ENCODE assay signal across 24 cellular contexts in genomic region chr19:12873891-12874745, GRCh38. TPM values are rescaled to one million over a fixed set of nuclear protein-coding genes. Genes with fewer than 3 reads are reported as not detected.
DNase-seq lines count a peak whose midpoint lies in the region; ATAC-seq, FAIRE-seq and TF ChIP-seq lines count a peak whose summit lies in the region.
"Had no signal": no experiment of that assay in that cellular context is flagged by ENCODE, and none has a peak within 500 bp of the region (broad histone marks: within the 10 kb centered on the region; RNA-seq: fewer than 3 reads in every experiment).

No MANE protein-coding gene starts in this region.

- TF ChIP-seq RAD21 in SK-N-SH (IDR thresholded peaks at IDR 0.05; ENCODE audit: low read length), result no peak

- TF ChIP-seq CTCF in SK-N-SH (IDR thresholded peaks at IDR 0.05) (no peak), PC-9 (conservative IDR thresholded peaks at IDR 0.05) (no peak), keratinocyte (optimal IDR thresholded peaks at IDR 0.05 in 1 of 3, IDR thresholded peaks at IDR 0.05 in 1 of 3, conservative IDR thresholded peaks at IDR 0.05 in 1 of 3; ENCODE audit: extremely low read depth in 1 of 3, insufficient read depth in 2 of 3, low read length in 3 of 3) (no peak), testis (IDR thresholded peaks at IDR 0.05) (no peak)

- POLR2A ChIA-PET in SK-N-SH (lab: Yijun Ruan, JAX), result interaction anchor here (1.1 to 2.0 kb wide), 2 partner anchors 17 to 24 kb away, joined by 3 to 6 read pairs; partner anchors contain the start of gene GCDH
- POLR2A ChIA-PET in PC-9 (lab: Charles Lee; ENCODE audit: unreplicated experiment), result no interaction called here

- no peaks in the 10 kb centered on the region for H3K9me1 ChIP-seq in keratinocyte (ENCODE audit: control insufficient read depth, extremely low read depth, insufficient read depth, low read length)

- no peak overlapping the region for H3K4me2 ChIP-seq in SK-N-SH
- H3K4me2 ChIP-seq in PC-9, result peak overlapping the region; percentile 75
- peak overlapping the region; percentile 83 for H3K4me2 ChIP-seq in keratinocyte (ENCODE audit: control insufficient read depth, extremely low read depth, insufficient read depth, low read depth, low read length)

- no peak overlapping the region for H2AFZ ChIP-seq in SK-N-SH (ENCODE audit: low read depth)
- no peak overlapping the region for H2AFZ ChIP-seq in PC-9
- no peak overlapping the region for H2AFZ ChIP-seq in keratinocyte (ENCODE audit: control insufficient read depth, low read length)

- H3K27ac ChIP-seq in SK-N-SH (ENCODE audit: low read depth in 2 of 2, low read length in 1 of 2), result no peak overlapping the region
- no peak overlapping the region for H3K27ac ChIP-seq in PC-9
- H3K27ac ChIP-seq in keratinocyte (ENCODE audit: control insufficient read depth, insufficient read depth, low read length), result no peak overlapping the region
- no peak overlapping the region for H3K27ac ChIP-seq in testis
- H3K27ac ChIP-seq: cardiac muscle cell, left lung, prostate gland, tibial artery had no signal

- H3K9me2 ChIP-seq in SK-N-SH (no peaks in the 10 kb centered on the region), PC-9 (ENCODE audit: insufficient read depth) (no peaks in the 10 kb centered on the region)

- peaks cover 0 to 3% of the 10 kb centered on the region in 2 experiments for H3K36me3 ChIP-seq in SK-N-SH (replicated peaks in 1 of 2; ENCODE audit: control insufficient read depth in 1 of 2, insufficient read depth in 2 of 2, low read length in 1 of 2)
- H3K36me3 ChIP-seq in PC-9 (ENCODE audit: low read depth), result no peaks in the 10 kb centered on the region
- peaks cover 4 to 5% of the 10 kb centered on the region in 2 experiments for H3K36me3 ChIP-seq in keratinocyte (ENCODE audit: control insufficient read depth in 2 of 2, extremely low read depth in 1 of 2, insufficient read depth in 2 of 2, low read length in 2 of 2)
- H3K36me3 ChIP-seq in testis (ENCODE audit: low read depth, missing control alignments), result no peaks in the 10 kb centered on the region
- H3K36me3 ChIP-seq: cardiac muscle cell, prostate gland had no signal

- no peaks in the 10 kb centered on the region for H3K79me2 ChIP-seq in SK-N-SH (ENCODE audit: insufficient read depth)
- no peaks in the 10 kb centered on the region for H3K79me2 ChIP-seq in PC-9 (ENCODE audit: low read depth)
- H3K79me2 ChIP-seq in keratinocyte (ENCODE audit: control insufficient read depth, insufficient read depth, low read length), result no peaks in the 10 kb centered on the region

- no peaks in the 10 kb centered on the region for H3K4me1 ChIP-seq in SK-N-SH (ENCODE audit: control insufficient read depth in 1 of 2, insufficient read depth in 2 of 2, low read depth in 1 of 2, low read length in 1 of 2)
- H3K4me1 ChIP-seq in PC-9 (replicated peaks; ENCODE audit: insufficient read depth), result no peaks in the 10 kb centered on the region
- peaks cover 9% of the 10 kb centered on the region for H3K4me1 ChIP-seq in keratinocyte (ENCODE audit: control insufficient read depth, extremely low read depth, insufficient read depth, low read length)
- no peaks in the 10 kb centered on the region for H3K4me1 ChIP-seq in testis
- H3K4me1 ChIP-seq: left lung, prostate gland had no signal

- H4K20me1 ChIP-seq in SK-N-SH (ENCODE audit: insufficient read depth) (no peaks in the 10 kb centered on the region), PC-9 (ENCODE audit: insufficient read depth) (no peaks in the 10 kb centered on the region), keratinocyte (ENCODE audit: control insufficient read depth, extremely low read depth, insufficient read depth, low read length) (no peaks in the 10 kb centered on the region)

- no peak for ATAC-seq in SK-N-SH treated with all-trans-retinoic acid at 6 μM for 48 hours
- no peak for ATAC-seq in HG03565 (IDR thresholded peaks at IDR 0.05; ENCODE audit: unreplicated experiment)

- 97% methylated on average over 56 of the region's 86 CpGs for WGBS in SK-N-SH (ENCODE audit: low lambda C conversion rate)
- WGBS in testis, 2 donors, result 86 to 90% methylated on average over 2 to 82 of the region's 86 CpGs

- no peak for TF ChIP-seq POLR2A in testis (IDR thresholded peaks at IDR 0.05)

- H3K9me3 ChIP-seq in SK-N-SH (no peaks in the 10 kb centered on the region), PC-9 (ENCODE audit: insufficient read depth, low read depth) (no peaks in the 10 kb centered on the region), keratinocyte (ENCODE audit: control insufficient read depth, low read depth, low read length) (no peaks in the 10 kb centered on the region), testis (no peaks in the 10 kb centered on the region)
- H3K9me3 ChIP-seq: prostate gland, tibial artery had no signal

- no peak for FAIRE-seq in keratinocyte (lab: Jason Lieb, UNC)

- H3K4me3 ChIP-seq in SK-N-SH (ENCODE audit: low read depth in 2 of 2, low read length in 1 of 2) (no peak overlapping the region), PC-9 (no peak overlapping the region), keratinocyte (ENCODE audit: control insufficient read depth in 2 of 3, extremely low read depth in 1 of 3, insufficient read depth in 2 of 3, low read depth in 1 of 3, low read length in 3 of 3) (peak overlapping the region in 2 of 3 experiments; percentile 1 to 49), testis (peak overlapping the region; percentile 15 to 36)
- H3K4me3 ChIP-seq: cardiac muscle cell, dorsolateral prefrontal cortex, tibial artery had no signal

- intact Hi-C loops in PC-9 (cut with micrococcal nuclease; ENCODE audit: unreplicated experiment), result no loop called here
- intact Hi-C loops in testis (cut with DNase I; ENCODE audit: low total_unique reads), result no loop called here

- H3F3A ChIP-seq in SK-N-SH (replicated peaks; ENCODE audit: insufficient read depth), result peaks cover 7% of the 10 kb centered on the region
- H3F3A ChIP-seq in PC-9 (ENCODE audit: insufficient read depth, low read depth), result peaks cover 26% of the 10 kb centered on the region

- CTCF ChIA-PET in SK-N-SH (lab: Yijun Ruan, JAX) (interaction anchor here (10.3 kb wide), 1 partner anchor 27 kb away, joined by 62 read pairs; no protein-coding TSS in a partner anchor), PC-9 (lab: Charles Lee) (no interaction called here)

- no TSS peak for BruUV-seq in PC-9 (replicated peaks; lab: Mats Ljungman, UMichigan)

- TF ChIP-seq EP300 in SK-N-SH (IDR thresholded peaks at IDR 0.05; ENCODE audit: borderline replicate concordance in 1 of 2, low read depth in 1 of 2, low read length in 1 of 2), result no peak

- dilution Hi-C loops in keratinocyte (cut with MboI; ENCODE audit: extremely low pct_ligation_motif_present, low sequenced_read_pairs), result no loop called here

- peak; percentile 30 for DNase-seq in SK-N-SH
- DNase-seq in PC-9, result no peak
- no peak for DNase-seq in keratinocyte (ENCODE audit: low read depth, low spot score)
- no peak for DNase-seq in testis
- DNase-seq in SIG-M5 (lab: John Stamatoyannopoulos, UW), result no peak
- no peak for DNase-seq in activated CD4-positive, alpha-beta T cell treated with anti-CD3 and anti-CD28 coated beads for 1 hour
- DNase-seq: activated CD4-positive, CD25-positive, alpha-beta regulatory T cell treated with anti-CD3 and anti-CD28 coated beads, Interleukin-2, amount 50 U/mL, for 72 hours; activated CD8-positive, alpha-beta T cell treated with anti-CD3 and anti-CD28 coated beads, Interleukin-2, amount 10 ng/mL, durations not matched to agents 7 days and 5 days; AML-193; dorsolateral prefrontal cortex; left lung; NCI-H1417; NCI-H524 treated with DMSO at 0.1 percent for 48 hours; stimulated activated CD4-positive, alpha-beta T cell treated with anti-CD3 and anti-CD28 coated beads, Interleukin-2, amount 100 ng/mL, for 24 hours; stimulated activated naive B cell treated with anti-CD40 and anti-IgM and Interleukin-4, amounts not matched to agents 10 μg/mL and 1 μg/mL and 100 μg/mL, for 72 hours; tibial artery had no signal

- no peak overlapping the region for H3K9ac ChIP-seq in SK-N-SH
- H3K9ac ChIP-seq in keratinocyte (ENCODE audit: control insufficient read depth, extremely low read depth, insufficient read depth, low read length), result no peak overlapping the region

- H3K27me3 ChIP-seq in SK-N-SH (ENCODE audit: insufficient read depth) (no peaks in the 10 kb centered on the region), PC-9 (ENCODE audit: insufficient read depth, low read depth) (no peaks in the 10 kb centered on the region), keratinocyte (ENCODE audit: control insufficient read depth, extremely low read depth, insufficient read depth, low read length) (no peaks in the 10 kb centered on the region), testis (no peaks in the 10 kb centered on the region)
- H3K27me3 ChIP-seq: cardiac muscle cell, dorsolateral prefrontal cortex, left lung had no signal

RNA-seq across cellular contexts. Expression of gene DNASE2, which starts 7.1 kb away (rescaled TPM):
- polyA plus RNA-seq in SK-N-SH (2012; rRNA removed) (29.8 and 40.7 TPM in 2 replicates), keratinocyte (23.5 to 38.3 TPM (median 27.2 TPM) in 3 replicates), testis (ENCODE audit: insufficient read depth, low read depth, low replicate concordance) (17.7 TPM)
- polyA plus RNA-seq in SK-N-SH (2012; cell fraction: cytosol; rRNA removed), result 23.1 and 30.9 TPM in 2 replicates
- polyA plus RNA-seq in SK-N-SH (2012; cell fraction: nucleus; rRNA removed), result 10.8 and 15.2 TPM in 2 replicates
- total RNA-seq in PC-9 (2021) (68.4 and 81.0 TPM in 2 replicates), testis (10 to 100 TPM in 1 of 2 donors, 1 to 10 TPM in 1; 9.0 to 17.4 TPM)
- polyA plus RNA-seq in keratinocyte (2011; ENCODE audit: low read depth), result 12.9 TPM
- polyA plus RNA-seq in keratinocyte (2011; cell fraction: cytosol; rRNA removed), result 15.1 and 19.5 TPM in 2 replicates
- polyA plus RNA-seq in keratinocyte (2011; cell fraction: nucleus; rRNA removed), result 25.0 and 32.5 TPM in 2 replicates
- 23.8 and 31.5 TPM in 2 replicates for polyA plus RNA-seq in keratinocyte (2012; ENCODE audit: low replicate concordance)
- polyA minus RNA-seq in keratinocyte, result 18.2 to 25.2 TPM (median 24.0 TPM) in 3 replicates
- 25.3 TPM for polyA minus RNA-seq in keratinocyte (2011; cell fraction: cytosol; rRNA and poly(A)+ RNA removed)
- 21.4 and 26.1 TPM in 2 replicates for polyA minus RNA-seq in keratinocyte (2011; cell fraction: nucleus; rRNA and poly(A)+ RNA removed)

RNA-seq across cellular contexts. Expression of gene KLF1, which starts 12.9 kb away (rescaled TPM):
- polyA plus RNA-seq in SK-N-SH (2012; rRNA removed), result not detected in 2 replicates
- not detected in 2 replicates for polyA plus RNA-seq in SK-N-SH (2012; cell fraction: cytosol; rRNA removed)
- polyA plus RNA-seq in SK-N-SH (2012; cell fraction: nucleus; rRNA removed), result not detected in 2 replicates
- total RNA-seq in PC-9 (2021), result 0.22 and 0.25 TPM in 2 replicates
- polyA plus RNA-seq in keratinocyte, result not detected in 3 replicates
- polyA plus RNA-seq in keratinocyte (2011; ENCODE audit: low read depth), result not detected
- polyA plus RNA-seq in keratinocyte (2011; cell fraction: cytosol; rRNA removed), result not detected in 2 replicates
- 0.06 TPM in 1 of 2 replicates, not detected in the other for polyA plus RNA-seq in keratinocyte (2011; cell fraction: nucleus; rRNA removed)
- polyA plus RNA-seq in keratinocyte (2012; ENCODE audit: low replicate concordance), result not detected in 2 replicates
- polyA minus RNA-seq in keratinocyte, result not detected in 3 replicates
- polyA minus RNA-seq in keratinocyte (2011; cell fraction: cytosol; rRNA and poly(A)+ RNA removed), result not detected
- not detected in 2 replicates for polyA minus RNA-seq in keratinocyte (2011; cell fraction: nucleus; rRNA and poly(A)+ RNA removed)
- total RNA-seq in testis, result under 1 TPM; 0.24 to 0.31 TPM
- not detected for polyA plus RNA-seq in testis (ENCODE audit: insufficient read depth, low read depth, low replicate concordance)
- total RNA-seq: A172, mononuclear cell, neural crest cell, prostate gland had no signal

RNA-seq across cellular contexts. Expression of gene GCDH, which starts 16.8 kb away (rescaled TPM):
- polyA plus RNA-seq in SK-N-SH (2012; rRNA removed), result 29.4 and 36.6 TPM in 2 replicates
- 13.4 and 24.8 TPM in 2 replicates for polyA plus RNA-seq in SK-N-SH (2012; cell fraction: cytosol; rRNA removed)
- 63.5 and 74.5 TPM in 2 replicates for polyA plus RNA-seq in SK-N-SH (2012; cell fraction: nucleus; rRNA removed)
- 23.2 and 27.8 TPM in 2 replicates for total RNA-seq in PC-9 (2021)
- 9.9 to 16.8 TPM (median 11.5 TPM) in 3 replicates for polyA plus RNA-seq in keratinocyte
- 6.5 TPM for polyA plus RNA-seq in keratinocyte (2011; ENCODE audit: low read depth)
- 8.2 and 17.7 TPM in 2 replicates for polyA plus RNA-seq in keratinocyte (2011; cell fraction: cytosol; rRNA removed)
- polyA plus RNA-seq in keratinocyte (2011; cell fraction: nucleus; rRNA removed), result 17.5 and 18.0 TPM in 2 replicates
- polyA plus RNA-seq in keratinocyte (2012; ENCODE audit: low replicate concordance), result 8.5 and 20.3 TPM in 2 replicates
- polyA minus RNA-seq in keratinocyte, result 9.1 to 19.6 TPM (median 12.8 TPM) in 3 replicates
- polyA minus RNA-seq in keratinocyte (2011; cell fraction: cytosol; rRNA and poly(A)+ RNA removed), result 13.8 TPM
- polyA minus RNA-seq in keratinocyte (2011; cell fraction: nucleus; rRNA and poly(A)+ RNA removed), result 7.6 and 9.6 TPM in 2 replicates
- total RNA-seq in testis, result 10 to 100 TPM; 30.5 to 32.1 TPM
- polyA plus RNA-seq in testis (ENCODE audit: insufficient read depth, low read depth, low replicate concordance), result 11.0 TPM

RNA-seq across cellular contexts. Expression of gene MAST1, which starts 35.8 kb away (rescaled TPM):
- 4.3 and 9.7 TPM in 2 replicates for polyA plus RNA-seq in SK-N-SH (2012; rRNA removed)
- polyA plus RNA-seq in SK-N-SH (2012; cell fraction: cytosol; rRNA removed), result 3.2 and 7.2 TPM in 2 replicates
- polyA plus RNA-seq in SK-N-SH (2012; cell fraction: nucleus; rRNA removed), result 37.5 and 48.1 TPM in 2 replicates
- total RNA-seq in PC-9 (2021), result 11.4 and 11.9 TPM in 2 replicates
- 0.09 to 0.13 TPM (median 0.11 TPM) in 3 replicates for polyA plus RNA-seq in keratinocyte
- 0.31 TPM for polyA plus RNA-seq in keratinocyte (2011; ENCODE audit: low read depth)
- 0.16 and 0.47 TPM in 2 replicates for polyA plus RNA-seq in keratinocyte (2011; cell fraction: cytosol; rRNA removed)
- 0.47 and 0.69 TPM in 2 replicates for polyA plus RNA-seq in keratinocyte (2011; cell fraction: nucleus; rRNA removed)
- 0.32 and 0.78 TPM in 2 replicates for polyA plus RNA-seq in keratinocyte (2012; ENCODE audit: low replicate concordance)
- 0.42 to 1.4 TPM in 2 of 3 replicates, not detected in the other for polyA minus RNA-seq in keratinocyte
- polyA minus RNA-seq in keratinocyte (2011; cell fraction: cytosol; rRNA and poly(A)+ RNA removed), result not detected
- polyA minus RNA-seq in keratinocyte (2011; cell fraction: nucleus; rRNA and poly(A)+ RNA removed), result 0.32 and 1.9 TPM in 2 replicates
- total RNA-seq in testis, result 1 to 10 TPM; 8.5 to 9.0 TPM
- polyA plus RNA-seq in testis (ENCODE audit: insufficient read depth, low read depth, low replicate concordance), result 11.7 TPM
- total RNA-seq: skeletal muscle tissue had no signal

RNA-seq across cellular contexts. Expression of gene RTBDN, which starts 39.7 kb away (rescaled TPM):
- 0.47 and 0.72 TPM in 2 replicates for polyA plus RNA-seq in SK-N-SH (2012; rRNA removed)
- polyA plus RNA-seq in SK-N-SH (2012; cell fraction: cytosol; rRNA removed), result 0.23 and 0.55 TPM in 2 replicates
- 0.27 and 0.31 TPM in 2 replicates for polyA plus RNA-seq in SK-N-SH (2012; cell fraction: nucleus; rRNA removed)
- total RNA-seq in PC-9 (2021), result 0.78 and 1.0 TPM in 2 replicates
- polyA plus RNA-seq in keratinocyte, result not detected in 3 replicates
- not detected for polyA plus RNA-seq in keratinocyte (2011; ENCODE audit: low read depth)
- polyA plus RNA-seq in keratinocyte (2011; cell fraction: cytosol; rRNA removed), result not detected in 2 replicates
- not detected in 2 replicates for polyA plus RNA-seq in keratinocyte (2011; cell fraction: nucleus; rRNA removed)
- polyA plus RNA-seq in keratinocyte (2012; ENCODE audit: low replicate concordance), result not detected in 2 replicates
- not detected in 3 replicates for polyA minus RNA-seq in keratinocyte
- not detected for polyA minus RNA-seq in keratinocyte (2011; cell fraction: cytosol; rRNA and poly(A)+ RNA removed)
- not detected in 2 replicates for polyA minus RNA-seq in keratinocyte (2011; cell fraction: nucleus; rRNA and poly(A)+ RNA removed)
- total RNA-seq in testis, result 1 to 10 TPM; 3.8 to 5.1 TPM
- 3.7 TPM for polyA plus RNA-seq in testis (ENCODE audit: insufficient read depth, low read depth, low replicate concordance)
- total RNA-seq: A172; activated CD8-positive, alpha-beta T cell treated with anti-CD3 and anti-CD28 coated beads, Interleukin-2, amount 10 ng/mL, durations not matched to agents 7 days and 5 days; cardiac muscle cell; left lung; neural crest cell; skeletal muscle tissue had no signal
- polyA plus RNA-seq: cardiac muscle cell had no signal

Comparison
In these comparisons a context has a peak if more than half of its experiments do, and no peak if none do; other contexts are left out.
1. H3K4me3 ChIP-seq: peak in keratinocyte (2 of 3) and testis (2 of 2); none in SK-N-SH (0 of 2) and PC-9 (single experiment).